1 cellular context compared by ENCODE assay signal in the genomic region with DNA sequence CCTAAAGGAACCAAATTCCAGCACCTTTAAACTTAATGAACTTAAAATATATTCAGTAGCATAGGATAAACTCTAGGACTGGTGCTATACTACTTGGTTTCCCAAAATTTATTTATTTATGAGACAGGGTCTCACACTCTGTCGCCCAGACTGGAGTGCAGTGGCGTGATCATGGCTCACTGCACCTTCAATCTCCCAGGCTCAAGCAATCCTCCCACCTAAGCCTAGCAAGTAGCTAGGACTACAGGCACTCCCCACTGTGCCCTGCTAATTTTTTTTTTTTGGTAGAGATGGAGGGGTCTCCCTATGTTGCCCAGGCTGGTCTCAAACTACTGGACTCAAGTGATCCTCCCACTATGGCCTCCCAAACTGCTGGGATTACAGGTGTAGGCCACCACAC.
TF ChIP-seq lines count a peak whose summit lies in the region.

No MANE protein-coding gene starts in this region.

TF ChIP-seq in H1, 55 proteins besides CTCF, POLR2A, EP300 and RAD21 (continued from another document):
- TF ChIP-seq GTF2F1 (IDR thresholded peaks at IDR 0.05; ENCODE audit: borderline replicate concordance, low read depth, low read length) = no peak
